Comparison of ENCODE assay signal across 8 cellular contexts in the genomic region with DNA sequence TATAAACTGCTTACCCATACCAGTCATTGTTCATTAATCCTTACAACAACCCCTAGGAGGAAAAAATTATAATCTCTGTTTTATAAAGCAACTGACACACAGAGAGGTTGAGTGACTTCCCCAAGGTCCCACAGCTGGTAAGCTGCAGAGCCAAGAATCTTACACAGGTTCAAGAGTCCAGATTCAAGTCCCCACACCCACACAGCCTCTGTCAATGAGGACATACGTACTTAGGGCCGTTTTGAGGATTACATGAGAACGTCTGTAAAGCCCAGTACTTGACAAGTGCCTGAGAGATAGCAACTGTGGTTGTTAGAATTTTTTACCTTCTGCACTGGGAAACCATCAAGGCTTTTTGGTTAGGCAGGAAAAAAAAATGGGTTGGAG. TPM values are rescaled to one million over a fixed set of nuclear protein-coding genes. Genes with fewer than 3 reads are reported as not detected.
DNase-seq lines count a peak whose midpoint lies in the region; ATAC-seq and TF ChIP-seq lines count a peak whose summit lies in the region.

No MANE protein-coding gene starts in this region.

- intact Hi-C loops in dorsolateral prefrontal cortex (cut with DNase I): no loop called here
- intact Hi-C loops in natural killer cell (cut with micrococcal nuclease): no loop called here

- H3K27me3 ChIP-seq in KMS-11 (ENCODE audit: insufficient read depth, low read depth) (no peaks in the 10 kb centered on the region), dorsolateral prefrontal cortex (peaks cover 0 to 38% (median 2%) of the 10 kb centered on the region in 45 donors)

- peak overlapping the region; percentile 72 for H3K4me2 ChIP-seq in KMS-11

- no peaks in the 10 kb centered on the region for H3K36me3 ChIP-seq in KMS-11 (ENCODE audit: insufficient read depth)

- no peak for DNase-seq in dorsolateral prefrontal cortex
- no peak for DNase-seq in natural killer cell
- DNase-seq in GM20000 (ENCODE audit: low spot score): no peak
- DNase-seq in EL: no peak

- peak; percentile 4 for ATAC-seq in GM19043 (IDR thresholded peaks at IDR 0.05; ENCODE audit: low read depth, unreplicated experiment)
- peak; percentile 14 to 46 (median 26) for ATAC-seq in natural killer cell
- ATAC-seq in HG03442 (IDR thresholded peaks at IDR 0.05; ENCODE audit: unreplicated experiment): no peak
- ATAC-seq in HG03039 (IDR thresholded peaks at IDR 0.05; ENCODE audit: unreplicated experiment): no peak

- peak overlapping the region; percentile 87 for H3K4me3 Mint-ChIP-seq in natural killer cell

- H2AFZ ChIP-seq in KMS-11 (ENCODE audit: low read depth): peak overlapping the region; percentile 82

- H3K36me3 Mint-ChIP-seq in natural killer cell: no peaks in the 10 kb centered on the region

- no peaks in the 10 kb centered on the region; the same call in 1 of the 2 replicates for H3K79me2 ChIP-seq in KMS-11 (ENCODE audit: insufficient read depth, low read depth)

- no peaks in the 10 kb centered on the region for H3K9me3 Mint-ChIP-seq in natural killer cell

- peaks cover 20% of the 10 kb centered on the region for H3K4me1 ChIP-seq in KMS-11 (ENCODE audit: low read depth, poor library complexity, severe bottlenecking)

- H3K4me1 Mint-ChIP-seq in natural killer cell: peaks cover 4 to 24% of the 10 kb centered on the region in 2 donors

- H3K27ac ChIP-seq in KMS-11: peak overlapping the region; percentile 64
- peak overlapping the region in 27 of 59 donors; percentile 9 to 83 (median 53) for H3K27ac ChIP-seq in dorsolateral prefrontal cortex

- no peaks in the 10 kb centered on the region for H4K20me1 ChIP-seq in KMS-11 (ENCODE audit: insufficient read depth)

- peak overlapping the region; percentile 86; the same call in 1 of the 2 replicates for H3K9ac ChIP-seq in KMS-11

- no peak for TF ChIP-seq CTCF in KMS-11 (conservative IDR thresholded peaks at IDR 0.05; ENCODE audit: low read depth, low read length)
- no peak for TF ChIP-seq CTCF in dorsolateral prefrontal cortex (IDR thresholded peaks at IDR 0.05 in 54 of 56, conservative IDR thresholded peaks at IDR 0.05 in 2 of 56; ENCODE audit: low read depth in 1 of 56, partially characterized antibody in 56 of 56)
- TF ChIP-seq CTCF in natural killer cell (IDR thresholded peaks at IDR 0.05): no peak
- TF ChIP-seq CTCF in GM20000 (IDR thresholded peaks at IDR 0.05; ENCODE audit: extremely low read depth, missing control alignments): no peak

- H3K27me3 Mint-ChIP-seq in natural killer cell (ENCODE audit: low read depth in 2 of 2): peaks cover 0 to 3% of the 10 kb centered on the region in 2 donors

- H3K4me3 ChIP-seq in KMS-11 (IDR thresholded peaks at IDR 0.05; ENCODE audit: insufficient read depth, low read depth, low read length) (no peak overlapping the region), dorsolateral prefrontal cortex (peak overlapping the region in 58 of 59 donors; percentile 24 to 71 (median 59))

- peak overlapping the region; percentile 72 to 96 for H3K27ac Mint-ChIP-seq in natural killer cell

RNA-seq across cellular contexts. Expression of a gene that starts 0.6 kb away (rescaled TPM):
- total RNA-seq in dorsolateral prefrontal cortex (10 to 100 TPM in 3 of 120 experiments, 1 to 10 TPM in 117; 2.7 to 11.4 (median 5.7) TPM), natural killer cell (1 to 10 TPM; 5.4 to 7.3 (median 6.4) TPM)

Comparison
In these comparisons a context has a peak if more than half of its experiments do, and no peak if none do; other contexts are left out.
1. ATAC-seq: peak in GM19043 (single experiment) and natural killer cell (3 of 3); none in HG03442 (single experiment) and HG03039 (single experiment).